Comparison of ENCODE assay signal across 19 cellular contexts in genomic region chr21:37182222-37182621, GRCh38.
"Had no signal": no experiment of that assay in that cellular context is flagged by ENCODE, and none has a peak within 500 bp of the region (broad histone marks: within the 10 kb centered on the region; RNA-seq: fewer than 3 reads in every experiment).

No MANE protein-coding gene starts in this region.

- H3K9me3 ChIP-seq: heart left ventricle, lower lobe of right lung, stomach, thoracic aorta, transverse colon had no signal

- DNase-seq: effector CD4-positive, alpha-beta T cell; endodermal cell; erythroblast; foreskin melanocyte; heart left ventricle; hippocampal formation; lower lobe of right lung; nephron progenitor cell; stimulated activated CD4-positive, alpha-beta T cell treated with anti-CD3 and anti-CD28 coated beads, Interleukin-2, amount 100 ng/mL, for 24 hours; stimulated activated CD4-positive, alpha-beta T cell treated with anti-CD3 and anti-CD28 coated beads, Interleukin-4, amount 100 ng/mL, for 4 hours; stimulated activated naive B cell treated with anti-CD40 and anti-IgM and Interleukin-4, amounts not matched to agents 10 μg/mL and 1 μg/mL and 100 μg/mL, for 72 hours; stomach; substantia nigra; transverse colon had no signal

- ATAC-seq: left lobe of liver; lower lobe of right lung; sciatic nerve; stimulated activated naive B cell treated with anti-CD40 and anti-IgM and Interleukin-4, amounts not matched to agents 10 μg/mL and 1 μg/mL and 100 μg/mL, for 72 hours had no signal

- H3K27me3 ChIP-seq: heart left ventricle, stomach, transverse colon had no signal

- H3K4me1 ChIP-seq: lower lobe of right lung, transverse colon had no signal

- H3K27ac ChIP-seq: coronary artery, lower lobe of right lung, skin epidermis, thoracic aorta, transverse colon had no signal

- H3K4me3 ChIP-seq: coronary artery, heart left ventricle, lower lobe of right lung, skin epidermis, stomach, thoracic aorta, transverse colon had no signal
